8 cellular contexts compared by ENCODE assay signal in genomic region chr6:105601541-105602174, GRCh38.
DNase-seq lines count a peak whose midpoint lies in the region; ATAC-seq and TF ChIP-seq lines count a peak whose summit lies in the region.

No MANE protein-coding gene starts in this region.

- DNase-seq in LHCN-M2 (ENCODE audit: low read depth) (peak; percentile 99), hepatocyte (ENCODE audit: low spot score) (peak; percentile 28), COR-L47 (lab: John Stamatoyannopoulos, UW) (no peak), OCI-M2 (lab: John Stamatoyannopoulos, UW; ENCODE audit: unreplicated experiment) (no peak)
- peak; percentile 16 for DNase-seq in activated naive CD8-positive, alpha-beta T cell treated with anti-CD3 and anti-CD28 coated beads for 36 hours
- DNase-seq in stimulated activated CD4-positive, alpha-beta T cell treated with anti-CD3 and anti-CD28 coated beads, Interleukin-2, amount 100 ng/mL, for 24 hours: peak; percentile 34 to 57

- H3K4me1 ChIP-seq in hepatocyte (ENCODE audit: insufficient read depth): peaks cover 16% of the 10 kb centered on the region

- H3K36me3 ChIP-seq in hepatocyte (replicated peaks; ENCODE audit: insufficient read depth, low read depth): no peaks in the 10 kb centered on the region

- H3K4me1 Mint-ChIP-seq in activated naive CD8-positive, alpha-beta T cell treated with anti-CD3 and anti-CD28 coated beads for 36 hours: peaks cover 6% of the 10 kb centered on the region

- H3K9me2 ChIP-seq in hepatocyte (replicated peaks; ENCODE audit: insufficient read depth): no peaks in the 10 kb centered on the region

- WGBS in hepatocyte (ENCODE audit: low lambda C conversion rate, missing lambda C conversion rate): 91% methylated on average over 6 of the region's 6 CpGs

- no peak overlapping the region for H3K4me3 Mint-ChIP-seq in activated naive CD8-positive, alpha-beta T cell treated with anti-CD3 and anti-CD28 coated beads for 36 hours

- H3K4me3 ChIP-seq in GM08714 (ENCODE audit: low read length): peak overlapping the region; percentile 28; the same call in 1 of the 2 replicates
- no peak overlapping the region for H3K4me3 ChIP-seq in hepatocyte

- no peak overlapping the region for H3K4me2 ChIP-seq in hepatocyte

- peak; percentile 84 for ATAC-seq in GM21619 (IDR thresholded peaks at IDR 0.05; ENCODE audit: unreplicated experiment)

- H3K36me3 Mint-ChIP-seq in activated naive CD8-positive, alpha-beta T cell treated with anti-CD3 and anti-CD28 coated beads for 36 hours: no peaks in the 10 kb centered on the region

- H4K20me1 ChIP-seq in hepatocyte (ENCODE audit: insufficient read depth, poor library complexity, severe bottlenecking): no peaks in the 10 kb centered on the region

- H3K79me2 ChIP-seq in hepatocyte: no peaks in the 10 kb centered on the region

- H3K27me3 Mint-ChIP-seq in activated naive CD8-positive, alpha-beta T cell treated with anti-CD3 and anti-CD28 coated beads for 36 hours: peaks cover 24% of the 10 kb centered on the region

- H3K9me3 Mint-ChIP-seq in activated naive CD8-positive, alpha-beta T cell treated with anti-CD3 and anti-CD28 coated beads for 36 hours: peaks cover 4% of the 10 kb centered on the region

- H3K27ac ChIP-seq in hepatocyte: peak overlapping the region; percentile 18

- H3K9me3 ChIP-seq in hepatocyte (ENCODE audit: low read depth): no peaks in the 10 kb centered on the region

- H3K27me3 ChIP-seq in hepatocyte: no peaks in the 10 kb centered on the region

- no peak for TF ChIP-seq CTCF in hepatocyte (IDR thresholded peaks at IDR 0.05; ENCODE audit: poor library complexity)

- peak overlapping the region; percentile 22 for H3K27ac Mint-ChIP-seq in activated naive CD8-positive, alpha-beta T cell treated with anti-CD3 and anti-CD28 coated beads for 36 hours

- no peak overlapping the region for H2AFZ ChIP-seq in hepatocyte

Comparison
In these comparisons a context has a peak if more than half of its experiments do, and no peak if none do; other contexts are left out.
1. DNase-seq: peak in LHCN-M2 (single experiment), activated naive CD8-positive, alpha-beta T cell treated with anti-CD3 and anti-CD28 coated beads for 36 hours (single experiment), hepatocyte (single experiment) and stimulated activated CD4-positive, alpha-beta T cell treated with anti-CD3 and anti-CD28 coated beads, Interleukin-2, amount 100 ng/mL, for 24 hours (2 of 2); none in COR-L47 (single experiment) and OCI-M2 (single experiment).